ENCODE assay signal across 1 cellular context in genomic region chr14:69716483-69717187, GRCh38.
TF ChIP-seq lines count a peak whose summit lies in the region.

No MANE protein-coding gene starts in this region.

TF ChIP-seq in A549, 52 proteins besides CTCF, POLR2A, EP300 and RAD21 (continued from another document):
- TF ChIP-seq, protein P1, sequence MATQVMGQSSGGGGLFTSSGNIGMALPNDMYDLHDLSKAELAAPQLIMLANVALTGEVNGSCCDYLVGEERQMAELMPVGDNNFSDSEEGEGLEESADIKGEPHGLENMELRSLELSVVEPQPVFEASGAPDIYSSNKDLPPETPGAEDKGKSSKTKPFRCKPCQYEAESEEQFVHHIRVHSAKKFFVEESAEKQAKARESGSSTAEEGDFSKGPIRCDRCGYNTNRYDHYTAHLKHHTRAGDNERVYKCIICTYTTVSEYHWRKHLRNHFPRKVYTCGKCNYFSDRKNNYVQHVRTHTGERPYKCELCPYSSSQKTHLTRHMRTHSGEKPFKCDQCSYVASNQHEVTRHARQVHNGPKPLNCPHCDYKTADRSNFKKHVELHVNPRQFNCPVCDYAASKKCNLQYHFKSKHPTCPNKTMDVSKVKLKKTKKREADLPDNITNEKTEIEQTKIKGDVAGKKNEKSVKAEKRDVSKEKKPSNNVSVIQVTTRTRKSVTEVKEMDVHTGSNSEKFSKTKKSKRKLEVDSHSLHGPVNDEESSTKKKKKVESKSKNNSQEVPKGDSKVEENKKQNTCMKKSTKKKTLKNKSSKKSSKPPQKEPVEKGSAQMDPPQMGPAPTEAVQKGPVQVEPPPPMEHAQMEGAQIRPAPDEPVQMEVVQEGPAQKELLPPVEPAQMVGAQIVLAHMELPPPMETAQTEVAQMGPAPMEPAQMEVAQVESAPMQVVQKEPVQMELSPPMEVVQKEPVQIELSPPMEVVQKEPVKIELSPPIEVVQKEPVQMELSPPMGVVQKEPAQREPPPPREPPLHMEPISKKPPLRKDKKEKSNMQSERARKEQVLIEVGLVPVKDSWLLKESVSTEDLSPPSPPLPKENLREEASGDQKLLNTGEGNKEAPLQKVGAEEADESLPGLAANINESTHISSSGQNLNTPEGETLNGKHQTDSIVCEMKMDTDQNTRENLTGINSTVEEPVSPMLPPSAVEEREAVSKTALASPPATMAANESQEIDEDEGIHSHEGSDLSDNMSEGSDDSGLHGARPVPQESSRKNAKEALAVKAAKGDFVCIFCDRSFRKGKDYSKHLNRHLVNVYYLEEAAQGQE (IDR thresholded peaks at IDR 0.05) = no peak
- TF ChIP-seq EHMT2 (IDR thresholded peaks at IDR 0.05; ENCODE audit: low read depth) (no peak), CHD2 (IDR thresholded peaks at IDR 0.05; ENCODE audit: low read length, partially characterized antibody) (no peak), ZFP36 (IDR thresholded peaks at IDR 0.05; ENCODE audit: borderline replicate concordance, partially characterized antibody) (no peak), RCOR1 (IDR thresholded peaks at IDR 0.05; ENCODE audit: low read depth, low read length) (no peak)
TF ChIP-seq in A549: peak in this region for 0.
